1 cellular context compared by ENCODE assay signal in the genomic region with DNA sequence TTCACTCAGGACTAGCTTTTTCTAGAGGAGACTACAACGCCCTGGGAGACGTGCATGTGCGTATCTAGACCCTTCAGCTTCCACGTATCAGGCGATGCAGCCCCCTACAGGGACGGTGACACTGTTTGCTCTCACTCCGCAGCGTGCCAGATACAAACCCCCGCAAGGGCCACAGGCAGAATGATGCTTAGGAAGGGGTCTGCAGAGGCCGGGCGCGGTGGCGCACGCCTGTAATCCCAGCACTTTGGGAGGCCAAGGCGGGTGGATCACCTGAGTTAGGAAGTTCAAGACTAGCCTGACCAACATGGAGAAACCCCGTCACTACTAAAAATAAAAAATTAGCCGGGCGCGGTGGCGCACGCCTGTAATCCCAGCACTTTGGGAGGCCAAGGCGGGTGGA. TPM values are rescaled to one million over a fixed set of nuclear protein-coding genes. Genes with fewer than 3 reads are reported as not detected.
"Had no signal": no experiment of that assay in that cellular context is flagged by ENCODE, and none has a peak within 500 bp of the region (broad histone marks: within the 10 kb centered on the region; RNA-seq: fewer than 3 reads in every experiment).

No MANE protein-coding gene starts in this region.

RNA-seq across cellular contexts. Expression of gene FOXQ1, which starts 6.7 kb away (rescaled TPM):
- total RNA-seq: M059J had no signal
